Comparison of ENCODE assay signal across 8 cellular contexts in genomic region chr11:36265793-36266628, GRCh38. TPM values are rescaled to one million over a fixed set of nuclear protein-coding genes. Genes with fewer than 3 reads are reported as not detected.
DNase-seq lines count a peak whose midpoint lies in the region; ATAC-seq and TF ChIP-seq lines count a peak whose summit lies in the region.

No MANE protein-coding gene starts in this region.

- H3K4me3 Mint-ChIP-seq in chondrocyte (ENCODE audit: unreplicated experiment), result no peak overlapping the region

- no peaks in the 10 kb centered on the region for H3K9me3 ChIP-seq in right lobe of liver

- DNase-seq in NCI-H1436 (lab: John Stamatoyannopoulos, UW), result peak; percentile 49
- DNase-seq in NCI-H1436 treated with DMSO at 0.1 percent for 48 hours (lab: John Stamatoyannopoulos, UW), result no peak
- DNase-seq in NCI-H2029 (lab: John Stamatoyannopoulos, UW), result peak; percentile 18
- no peak for DNase-seq in chondrocyte (ENCODE audit: low spot score)
- peak; percentile 58 to 65 (median 63) for DNase-seq in right lobe of liver
- DNase-seq in stimulated activated CD8-positive, alpha-beta memory T cell treated with anti-CD3 and anti-CD28 coated beads, Interleukin-4, amount 100 ng/mL, for 24 hours (ENCODE audit: low read depth), result peak; percentile 11

- intact Hi-C loops in right lobe of liver (cut with DNase I), result loop anchor here (10.0 kb wide), 2 partner anchors 441 to 651 kb away; partner anchors contain the start of gene FJX1 (in 1 of the 2)

- WGBS in right lobe of liver (ENCODE audit: insufficient coverage, low coverage, low lambda C conversion rate, missing lambda C conversion rate), result 46% methylated on average over 5 of the region's 13 CpGs

- no peak for TF ChIP-seq POLR2A in right lobe of liver (IDR thresholded peaks at IDR 0.05)

- no peaks in the 10 kb centered on the region for H3K36me3 ChIP-seq in right lobe of liver

- H3K27me3 Mint-ChIP-seq in chondrocyte (ENCODE audit: low read depth), result peaks cover 18% of the 10 kb centered on the region

- no peaks in the 10 kb centered on the region for H3K9me3 Mint-ChIP-seq in chondrocyte (ENCODE audit: low read depth)

- no peak overlapping the region for H3K27ac ChIP-seq in right lobe of liver

- ATAC-seq in HG02678 (IDR thresholded peaks at IDR 0.05; ENCODE audit: unreplicated experiment), result peak; percentile 79
- ATAC-seq in activated CD4-positive, CD25-positive, alpha-beta regulatory T cell treated with anti-CD3 and anti-CD28 coated beads, Interleukin-2, amount 50 U/mL, for 24 hours, result peak; percentile 41 to 43
- peak; percentile 66 to 73 (median 72) for ATAC-seq in right lobe of liver

- TF ChIP-seq CTCF in chondrocyte (IDR thresholded peaks at IDR 0.05) (peak; percentile 97), right lobe of liver (IDR thresholded peaks at IDR 0.05) (peak; percentile 70 to 88 (median 74))

- no peak overlapping the region for H3K4me3 ChIP-seq in right lobe of liver

- H3K4me1 ChIP-seq in right lobe of liver, result peaks cover 0 to 30% (median 9%) of the 10 kb centered on the region in 4 donors

- H3K4me1 Mint-ChIP-seq in chondrocyte (ENCODE audit: low read depth), result no peaks in the 10 kb centered on the region

- H3K27me3 ChIP-seq in right lobe of liver, result no peaks in the 10 kb centered on the region

- peaks cover 9% of the 10 kb centered on the region for H3K36me3 Mint-ChIP-seq in chondrocyte (ENCODE audit: low read depth)

- H3K27ac Mint-ChIP-seq in chondrocyte (ENCODE audit: unreplicated experiment), result no peak overlapping the region

RNA-seq across cellular contexts. Expression of gene COMMD9, which starts 23.2 kb away (rescaled TPM):
- total RNA-seq in chondrocyte, result 52.5 to 71.0 TPM (median 54.6 TPM) in 3 replicates
- 10 to 100 TPM; 30.6 to 41.4 (median 34.6) TPM for total RNA-seq in right lobe of liver

RNA-seq across cellular contexts. Expression of gene PRR5L, which starts 30.1 kb away (rescaled TPM):
- total RNA-seq in chondrocyte (47.8 to 72.4 TPM (median 50.7 TPM) in 3 replicates), right lobe of liver (1 to 10 TPM; 2.2 to 4.5 (median 2.3) TPM)

Comparison
In these comparisons a context has a peak if more than half of its experiments do, and no peak if none do; other contexts are left out.
1. DNase-seq: peak in NCI-H1436 (single experiment), NCI-H2029 (single experiment), right lobe of liver (3 of 3) and stimulated activated CD8-positive, alpha-beta memory T cell treated with anti-CD3 and anti-CD28 coated beads, Interleukin-4, amount 100 ng/mL, for 24 hours (single experiment); none in NCI-H1436 treated with DMSO at 0.1 percent for 48 hours (single experiment) and chondrocyte (single experiment).
2. Peak in every context shown above with its lines, with median percentiles within 50 percentile points of each other: ATAC-seq.